Comparison of ENCODE assay signal across 9 cellular contexts in the genomic region with DNA sequence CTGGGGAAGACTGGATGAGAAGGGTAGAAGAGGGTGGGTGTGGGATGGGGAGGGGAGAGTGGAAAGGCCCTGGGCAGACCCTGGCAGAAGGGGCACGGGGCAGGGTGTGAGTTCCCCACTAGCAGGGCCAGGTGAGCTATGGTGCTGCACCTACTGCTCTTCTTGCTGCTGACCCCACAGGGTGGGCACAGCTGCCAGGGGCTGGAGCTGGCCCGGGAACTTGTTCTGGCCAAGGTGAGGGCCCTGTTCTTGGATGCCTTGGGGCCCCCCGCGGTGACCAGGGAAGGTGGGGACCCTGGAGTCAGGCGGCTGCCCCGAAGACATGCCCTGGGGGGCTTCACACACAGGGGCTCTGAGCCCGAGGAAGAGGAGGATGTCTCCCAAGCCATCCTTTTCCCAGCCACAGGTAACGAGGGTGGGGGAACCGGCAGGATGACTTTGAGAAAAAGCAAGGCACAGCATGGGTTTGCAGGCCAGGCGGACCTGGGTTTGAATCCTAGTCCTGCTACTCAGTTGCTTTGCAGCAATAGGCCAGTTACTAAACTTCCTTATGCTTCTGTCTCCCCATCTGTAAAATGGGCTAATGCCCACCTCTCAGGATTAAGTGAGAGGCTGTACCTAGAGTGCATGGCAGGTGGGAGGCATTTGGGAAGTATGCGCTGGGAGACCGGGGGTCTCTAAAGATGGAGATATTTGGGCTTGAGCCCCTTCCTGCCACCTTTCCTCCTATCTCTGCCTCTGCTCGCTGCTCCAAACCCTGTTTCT. TPM values are rescaled to one million over a fixed set of nuclear protein-coding genes. Genes with fewer than 3 reads are reported as not detected.
DNase-seq lines count a peak whose midpoint lies in the region; TF ChIP-seq lines count a peak whose summit lies in the region.
"Had no signal": no experiment of that assay in that cellular context is flagged by ENCODE, and none has a peak within 500 bp of the region (broad histone marks: within the 10 kb centered on the region; RNA-seq: fewer than 3 reads in every experiment).

A gene with protein sequence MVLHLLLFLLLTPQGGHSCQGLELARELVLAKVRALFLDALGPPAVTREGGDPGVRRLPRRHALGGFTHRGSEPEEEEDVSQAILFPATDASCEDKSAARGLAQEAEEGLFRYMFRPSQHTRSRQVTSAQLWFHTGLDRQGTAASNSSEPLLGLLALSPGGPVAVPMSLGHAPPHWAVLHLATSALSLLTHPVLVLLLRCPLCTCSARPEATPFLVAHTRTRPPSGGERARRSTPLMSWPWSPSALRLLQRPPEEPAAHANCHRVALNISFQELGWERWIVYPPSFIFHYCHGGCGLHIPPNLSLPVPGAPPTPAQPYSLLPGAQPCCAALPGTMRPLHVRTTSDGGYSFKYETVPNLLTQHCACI (plus strand): TSS at position 74 of the 765 bp plus-strand sequence. CDS start 65 bp downstream, at position 139.

- DNase-seq in GM10266 (ENCODE audit: extremely low spot score): peak; percentile 19
- DNase-seq in adrenal gland: peak in 1 of 7 donors; percentile 50
- no peak for DNase-seq in skeletal muscle cell (ENCODE audit: low read depth)
- no peak for DNase-seq in NCI-H187 treated with DMSO at 0.1 percent for 48 hours (lab: John Stamatoyannopoulos, UW)
- no peak for DNase-seq in germinal center (ENCODE audit: low spot score)
- no peak for DNase-seq in activated CD4-positive, CD25-positive, alpha-beta regulatory T cell (lab: John Stamatoyannopoulos, UW)
- DNase-seq in cerebellum (ENCODE audit: low spot score): no peak
- DNase-seq: activated CD4-positive, alpha-beta T cell treated with anti-CD3 and anti-CD28 coated beads, Interleukin-2, amount 50 U/mL, for 1 hour had no signal

- peaks cover 0 to 7% of the 10 kb centered on the region in 2 donors for H3K36me3 ChIP-seq in adrenal gland (replicated peaks in 1 of 2)
- H3K36me3 ChIP-seq in iPS-18a (ENCODE audit: control insufficient read depth, low read depth, low read length): peaks cover 6% of the 10 kb centered on the region

- H3K4me1 ChIP-seq in adrenal gland (replicated peaks in 1 of 2) (peaks cover 10 to 16% of the 10 kb centered on the region in 2 donors), iPS-18a (ENCODE audit: control insufficient read depth, low read depth, low read length) (peaks cover 28% of the 10 kb centered on the region)

- WGBS in adrenal gland, 4 donors: 54 to 77% (median 66%) methylated on average over 11 to 13 of the region's 13 CpGs

- H3K27me3 ChIP-seq in adrenal gland (no peaks in the 10 kb centered on the region), iPS-18a (ENCODE audit: control insufficient read depth, insufficient read depth, low read length) (peaks cover 18% of the 10 kb centered on the region)

- TF ChIP-seq POLR2A in adrenal gland (IDR thresholded peaks at IDR 0.05): no peak

- H3K27ac ChIP-seq in adrenal gland (peak within 1 kb of the TSS; percentile 69 to 96 (median 92)), iPS-18a (ENCODE audit: low read length) (no peak within 1 kb of the TSS)

- peak within 1 kb of the TSS in 2 of 4 donors; percentile 54 to 90 for H3K4me3 ChIP-seq in adrenal gland
- H3K4me3 ChIP-seq in iPS-18a (ENCODE audit: low read length): peak within 1 kb of the TSS; percentile 55
- H3K4me3 ChIP-seq in skeletal muscle cell (ENCODE audit: low read depth, low read length): peak within 1 kb of the TSS; percentile 67

- TF ChIP-seq CTCF in GM10266 (IDR thresholded peaks at IDR 0.05; ENCODE audit: control insufficient read depth, insufficient read depth, low read depth, missing control alignments): no peak
- no peak for TF ChIP-seq CTCF in adrenal gland (IDR thresholded peaks at IDR 0.05)

- H3K9ac ChIP-seq in iPS-18a (ENCODE audit: low read length): peak within 1 kb of the TSS; percentile 52

- H3K9me3 ChIP-seq in adrenal gland (replicated peaks in 1 of 3): no peaks in the 10 kb centered on the region
- no peaks in the 10 kb centered on the region for H3K9me3 ChIP-seq in iPS-18a (ENCODE audit: control insufficient read depth, low read depth, low read length)

- intact Hi-C loops in adrenal gland (cut with DNase I): no loop called here

RNA-seq across cellular contexts. Expression of the gene that starts here (rescaled TPM):
- total RNA-seq in adrenal gland (100 to 1,000 TPM in 2 of 8 donors, 10 to 100 TPM in 6; 24.6 to 337 (median 41.0) TPM), cerebellum (0.54 TPM)
- polyA plus RNA-seq in adrenal gland: 100 to 1,000 TPM in 1 of 3 donors, 10 to 100 TPM in 2; 18.9 to 120 (median 44.6) TPM

Comparison
In these comparisons a context has a peak if more than half of its experiments do, and no peak if none do; other contexts are left out.
1. RNA of the gene that starts here (total RNA-seq): 24.6 to 337 TPM in adrenal gland; 0.54 TPM in cerebellum (single experiment); every median in the first group is over 10 times any median in the second.